In the genomic region with DNA sequence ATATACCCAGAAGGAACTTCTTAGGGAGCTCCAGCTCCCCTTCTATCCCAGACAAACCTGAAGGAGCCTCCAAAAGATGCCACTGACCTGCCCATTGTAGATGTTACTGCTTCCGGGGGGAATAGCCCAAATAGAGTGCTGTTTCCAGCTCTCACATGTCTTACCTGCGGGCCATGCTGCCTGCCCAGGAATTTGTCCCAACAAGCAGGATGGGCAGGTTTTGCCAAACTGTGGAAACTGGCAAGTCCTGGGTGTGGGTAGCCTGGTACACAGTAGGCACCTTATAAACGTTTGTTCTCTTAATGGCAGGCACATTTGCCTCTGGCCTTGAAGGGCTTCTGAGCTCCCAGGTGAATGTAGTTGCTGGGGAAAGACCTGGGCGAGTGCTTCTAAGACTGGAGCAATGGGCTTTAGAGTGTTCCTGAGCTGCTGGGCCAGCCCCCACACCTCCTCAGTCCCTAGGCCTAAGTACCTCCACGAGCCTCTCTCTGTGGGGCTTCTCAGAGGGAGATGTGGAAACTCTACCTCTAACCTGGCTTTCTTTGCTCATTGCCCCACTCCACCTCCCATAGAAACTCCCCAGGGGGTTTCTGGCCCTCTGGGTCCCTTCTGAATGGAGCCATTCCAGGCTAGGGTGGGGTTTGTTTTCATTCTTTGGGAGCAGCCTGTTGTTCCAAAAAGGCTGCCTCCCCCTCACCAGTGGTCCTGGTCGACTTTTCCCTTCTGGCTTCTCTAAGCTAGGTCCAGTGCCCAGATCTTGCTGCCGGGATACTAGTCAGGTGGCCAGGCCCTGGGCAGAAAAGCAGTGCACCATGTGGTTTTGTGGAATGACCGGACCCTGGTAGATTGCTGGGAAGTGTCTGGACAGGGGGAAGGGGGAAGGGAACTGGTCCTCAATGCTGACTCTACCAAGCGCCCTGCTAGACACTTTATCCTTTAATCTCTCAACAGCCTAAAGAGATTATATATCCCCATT, we compare ENCODE assay signal across 7 cellular contexts. TPM values are rescaled to one million over a fixed set of nuclear protein-coding genes. Genes with fewer than 3 reads are reported as not detected.
DNase-seq lines count a peak whose midpoint lies in the region; ATAC-seq, FAIRE-seq and TF ChIP-seq lines count a peak whose summit lies in the region.

No MANE protein-coding gene starts in this region.

- POLR2A ChIA-PET in RWPE1 (lab: Yijun Ruan, JAX; ENCODE audit: low non-redundant PET) = interaction anchor here (0.8 to 1.5 kb wide), 3 partner anchors 7 to 43 kb away, joined by 3 to 5 read pairs (median 4); partner anchors contain the start of gene PIK3IP1

- H2AFZ ChIP-seq in neural cell (ENCODE audit: low read depth, low read length) = no peak overlapping the region

- peak overlapping the region; percentile 78 for H3K4me2 ChIP-seq in neural cell (ENCODE audit: low read length)

- H3K36me3 ChIP-seq in esophagus (ENCODE audit: control insufficient read depth in 2 of 2, insufficient read depth in 2 of 2, low read length in 1 of 2) = no peaks in the 10 kb centered on the region
- no peaks in the 10 kb centered on the region for H3K36me3 ChIP-seq in neural cell (ENCODE audit: insufficient read depth, low read length)

- ATAC-seq in natural killer cell treated with Interleukin-12 subunit alpha and Interleukin-12 subunit beta and Interleukin-15 and Interleukin-18, amount 100 ng/mL, for 72 hours = no peak
- ATAC-seq in GM21381 (IDR thresholded peaks at IDR 0.05; ENCODE audit: unreplicated experiment) = no peak

- WGBS in esophagus, 2 donors = 41 to 47% methylated on average over 9 of the region's 9 CpGs

- peak overlapping the region; percentile 93 for H3K27ac Mint-ChIP-seq in type B pancreatic cell
- H3K27ac Mint-ChIP-seq in natural killer cell treated with Interleukin-12 subunit alpha and Interleukin-12 subunit beta and Interleukin-15 and Interleukin-18, amount 100 ng/mL, for 72 hours = peak overlapping the region in 1 of 2 donors; percentile 84

- H3K4me1 ChIP-seq in esophagus (ENCODE audit: control insufficient read depth in 2 of 2, insufficient read depth in 2 of 2, low read length in 1 of 2) = peaks cover 7 to 9% of the 10 kb centered on the region in 2 donors

- H3K4me3 ChIP-seq in esophagus (ENCODE audit: low read depth in 1 of 2, low read length in 2 of 2) = peak overlapping the region; percentile 78 to 80
- peak overlapping the region; percentile 74 for H3K4me3 ChIP-seq in neural cell (ENCODE audit: low read length)

- DNase-seq in RWPE1 (ENCODE audit: low spot score) (no peak), type B pancreatic cell (ENCODE audit: extremely low spot score, unreplicated experiment) (no peak), HTR-8/SVneo (ENCODE audit: insufficient read length, low spot score) (no peak)
- DNase-seq in natural killer cell treated with Interleukin-12 subunit alpha and Interleukin-12 subunit beta and Interleukin-15 and Interleukin-18, amount 100 ng/mL, for 72 hours (ENCODE audit: low spot score) = no peak

- H3K27me3 ChIP-seq in esophagus (ENCODE audit: control insufficient read depth in 1 of 2, insufficient read depth in 2 of 2, low read length in 2 of 2) (no peaks in the 10 kb centered on the region), neural cell (ENCODE audit: insufficient read depth, low read depth, low read length) (no peaks in the 10 kb centered on the region)

- H3K27ac ChIP-seq in RWPE1 = peak overlapping the region; percentile 93
- H3K27ac ChIP-seq in esophagus (ENCODE audit: low read depth in 2 of 2, low read length in 1 of 2) = peak overlapping the region; percentile 85 to 95
- no peak overlapping the region for H3K27ac ChIP-seq in neural cell (ENCODE audit: low read length)

- H3K9ac ChIP-seq in neural cell (ENCODE audit: low read length) = peak overlapping the region; percentile 73

- peak overlapping the region; percentile 91 for H3K4me3 Mint-ChIP-seq in type B pancreatic cell
- no peak overlapping the region for H3K4me3 Mint-ChIP-seq in natural killer cell treated with Interleukin-12 subunit alpha and Interleukin-12 subunit beta and Interleukin-15 and Interleukin-18, amount 100 ng/mL, for 72 hours

- H3K9me3 ChIP-seq in esophagus (ENCODE audit: control insufficient read depth in 2 of 2, insufficient read depth in 1 of 2, low read depth in 1 of 2, low read length in 1 of 2) = no peaks in the 10 kb centered on the region
- H3K9me3 ChIP-seq in neural cell (ENCODE audit: low read length) = no peaks in the 10 kb centered on the region

- CTCF ChIA-PET in RWPE1 (lab: Yijun Ruan, JAX) = interaction anchor here (0.7 kb wide), 2 partner anchors 38 to 64 kb away, joined by 3 to 4 read pairs; no protein-coding TSS in a partner anchor

- FAIRE-seq in HTR-8/SVneo (lab: Jason Lieb, UNC) = no peak

- no peak for TF ChIP-seq EP300 in neural cell (conservative IDR thresholded peaks at IDR 0.05; ENCODE audit: poor library complexity, severe bottlenecking)

- no peak for TF ChIP-seq CTCF in RWPE1 (conservative IDR thresholded peaks at IDR 0.05; ENCODE audit: low read depth)
- no peak for TF ChIP-seq CTCF in neural cell (IDR thresholded peaks at IDR 0.05; ENCODE audit: poor library complexity, severe bottlenecking)
- TF ChIP-seq CTCF in type B pancreatic cell (conservative IDR thresholded peaks at IDR 0.05) = no peak

- no peaks in the 10 kb centered on the region for H4K20me1 ChIP-seq in neural cell (ENCODE audit: insufficient read depth)

- no peak for TF ChIP-seq RAD21 in neural cell (conservative IDR thresholded peaks at IDR 0.05)

- no peaks in the 10 kb centered on the region for H3K27me3 Mint-ChIP-seq in type B pancreatic cell
- no peaks in the 10 kb centered on the region for H3K27me3 Mint-ChIP-seq in natural killer cell treated with Interleukin-12 subunit alpha and Interleukin-12 subunit beta and Interleukin-15 and Interleukin-18, amount 100 ng/mL, for 72 hours

- H3K36me3 Mint-ChIP-seq in type B pancreatic cell = no peaks in the 10 kb centered on the region
- no peaks in the 10 kb centered on the region for H3K36me3 Mint-ChIP-seq in natural killer cell treated with Interleukin-12 subunit alpha and Interleukin-12 subunit beta and Interleukin-15 and Interleukin-18, amount 100 ng/mL, for 72 hours

- peaks cover 31% of the 10 kb centered on the region for H3K4me1 Mint-ChIP-seq in type B pancreatic cell (ENCODE audit: unreplicated experiment)
- peaks cover 14 to 37% of the 10 kb centered on the region in 2 donors for H3K4me1 Mint-ChIP-seq in natural killer cell treated with Interleukin-12 subunit alpha and Interleukin-12 subunit beta and Interleukin-15 and Interleukin-18, amount 100 ng/mL, for 72 hours (ENCODE audit: low read depth in 2 of 2)

- no peaks in the 10 kb centered on the region for H3K9me3 Mint-ChIP-seq in type B pancreatic cell
- H3K9me3 Mint-ChIP-seq in natural killer cell treated with Interleukin-12 subunit alpha and Interleukin-12 subunit beta and Interleukin-15 and Interleukin-18, amount 100 ng/mL, for 72 hours = no peaks in the 10 kb centered on the region

- peaks cover 25% of the 10 kb centered on the region for H3K79me2 ChIP-seq in neural cell (replicated peaks; ENCODE audit: insufficient read depth, low read length)

- no peaks in the 10 kb centered on the region for H3K9me2 ChIP-seq in neural cell (ENCODE audit: insufficient read depth, low read length)

- H3F3A ChIP-seq in neural cell (ENCODE audit: insufficient read depth, low read length, poor library complexity, severe bottlenecking) = no peaks in the 10 kb centered on the region

TF ChIP-seq in neural cell, 6 proteins besides CTCF, POLR2A, EP300 and RAD21:
- no peak for TF ChIP-seq POLR2AphosphoS5 (IDR thresholded peaks at IDR 0.05)
- no peak for TF ChIP-seq SMC3 (conservative IDR thresholded peaks at IDR 0.05; ENCODE audit: poor library complexity)
- no peak for TF ChIP-seq EZH2 (IDR thresholded peaks at IDR 0.05; ENCODE audit: borderline replicate concordance, insufficient read depth, low read length, poor library complexity, severe bottlenecking)
- TF ChIP-seq TAF1 (IDR thresholded peaks at IDR 0.05; ENCODE audit: low read depth) = no peak
- TF ChIP-seq MXI1 (conservative IDR thresholded peaks at IDR 0.05; ENCODE audit: poor library complexity, severe bottlenecking) = no peak
- TF ChIP-seq, protein P1, sequence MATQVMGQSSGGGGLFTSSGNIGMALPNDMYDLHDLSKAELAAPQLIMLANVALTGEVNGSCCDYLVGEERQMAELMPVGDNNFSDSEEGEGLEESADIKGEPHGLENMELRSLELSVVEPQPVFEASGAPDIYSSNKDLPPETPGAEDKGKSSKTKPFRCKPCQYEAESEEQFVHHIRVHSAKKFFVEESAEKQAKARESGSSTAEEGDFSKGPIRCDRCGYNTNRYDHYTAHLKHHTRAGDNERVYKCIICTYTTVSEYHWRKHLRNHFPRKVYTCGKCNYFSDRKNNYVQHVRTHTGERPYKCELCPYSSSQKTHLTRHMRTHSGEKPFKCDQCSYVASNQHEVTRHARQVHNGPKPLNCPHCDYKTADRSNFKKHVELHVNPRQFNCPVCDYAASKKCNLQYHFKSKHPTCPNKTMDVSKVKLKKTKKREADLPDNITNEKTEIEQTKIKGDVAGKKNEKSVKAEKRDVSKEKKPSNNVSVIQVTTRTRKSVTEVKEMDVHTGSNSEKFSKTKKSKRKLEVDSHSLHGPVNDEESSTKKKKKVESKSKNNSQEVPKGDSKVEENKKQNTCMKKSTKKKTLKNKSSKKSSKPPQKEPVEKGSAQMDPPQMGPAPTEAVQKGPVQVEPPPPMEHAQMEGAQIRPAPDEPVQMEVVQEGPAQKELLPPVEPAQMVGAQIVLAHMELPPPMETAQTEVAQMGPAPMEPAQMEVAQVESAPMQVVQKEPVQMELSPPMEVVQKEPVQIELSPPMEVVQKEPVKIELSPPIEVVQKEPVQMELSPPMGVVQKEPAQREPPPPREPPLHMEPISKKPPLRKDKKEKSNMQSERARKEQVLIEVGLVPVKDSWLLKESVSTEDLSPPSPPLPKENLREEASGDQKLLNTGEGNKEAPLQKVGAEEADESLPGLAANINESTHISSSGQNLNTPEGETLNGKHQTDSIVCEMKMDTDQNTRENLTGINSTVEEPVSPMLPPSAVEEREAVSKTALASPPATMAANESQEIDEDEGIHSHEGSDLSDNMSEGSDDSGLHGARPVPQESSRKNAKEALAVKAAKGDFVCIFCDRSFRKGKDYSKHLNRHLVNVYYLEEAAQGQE (IDR thresholded peaks at IDR 0.05; ENCODE audit: borderline replicate concordance) = no peak

RNA-seq across cellular contexts. Expression of gene LIMK2, which starts 37.2 kb away (rescaled TPM):
- polyA plus RNA-seq in esophagus (10 to 100 TPM; 43.5 to 57.4 TPM), neural cell (44.2 and 52.8 TPM in 2 replicates)
- polyA minus RNA-seq in neural cell = 56.0 and 63.3 TPM in 2 replicates
- 46.6 and 127 TPM in 2 replicates for total RNA-seq in type B pancreatic cell (ENCODE audit: low replicate concordance)
- total RNA-seq in natural killer cell treated with Interleukin-12 subunit alpha and Interleukin-12 subunit beta and Interleukin-15 and Interleukin-18, amount 100 ng/mL, for 72 hours = 100 to 1,000 TPM; 390 to 657 TPM

RNA-seq across cellular contexts. Expression of gene PIK3IP1, which starts 43.0 kb away (rescaled TPM):
- polyA plus RNA-seq in esophagus (10 to 100 TPM; 11.5 to 15.5 TPM), neural cell (32.0 and 38.4 TPM in 2 replicates)
- 26.0 and 29.0 TPM in 2 replicates for polyA minus RNA-seq in neural cell
- total RNA-seq in type B pancreatic cell (ENCODE audit: low replicate concordance) = 21.0 and 36.8 TPM in 2 replicates
- 1 to 10 TPM in 1 of 2 donors, under 1 TPM in 1; 0.74 to 1.0 TPM for total RNA-seq in natural killer cell treated with Interleukin-12 subunit alpha and Interleukin-12 subunit beta and Interleukin-15 and Interleukin-18, amount 100 ng/mL, for 72 hours

Comparison
In these comparisons a context has a peak if more than half of its experiments do, and no peak if none do; other contexts are left out.
1. RNA of gene PIK3IP1, which starts 43.0 kb away (total RNA-seq): 21.0 to 36.8 TPM in type B pancreatic cell; 0.74 to 1.0 TPM in natural killer cell treated with Interleukin-12 subunit alpha and Interleukin-12 subunit beta and Interleukin-15 and Interleukin-18, amount 100 ng/mL, for 72 hours; every median in the first group is over 10 times any median in the second.